In genomic region chr1:16183765-16184556, GRCh38 we compare ENCODE assay signal across 18 cellular contexts. TPM values are rescaled to one million over a fixed set of nuclear protein-coding genes. Genes with fewer than 3 reads are reported as not detected.
DNase-seq lines count a peak whose midpoint lies in the region; ATAC-seq and TF ChIP-seq lines count a peak whose summit lies in the region.
"Had no signal": no experiment of that assay in that cellular context is flagged by ENCODE, and none has a peak within 500 bp of the region (broad histone marks: within the 10 kb centered on the region; RNA-seq: fewer than 3 reads in every experiment).

No MANE protein-coding gene starts in this region.

- peak; percentile 43 for DNase-seq in M059J (ENCODE audit: low read depth)
- DNase-seq in coronary artery (ENCODE audit: low spot score), result no peak
- DNase-seq in mesendoderm, result no peak
- DNase-seq in tibial nerve (ENCODE audit: low spot score in 2 of 2), result no peak
- DNase-seq in G401 (ENCODE audit: low spot score), result no peak
- DNase-seq in NCI-H1436 treated with DMSO at 0.1 percent for 48 hours (lab: John Stamatoyannopoulos, UW), result no peak
- DNase-seq: activated CD4-positive, alpha-beta T cell treated with anti-CD3 and anti-CD28 coated beads, Interleukin-2, amount 50 U/mL, for 48 hours; activated T-cell treated with anti-CD3 and anti-CD28 coated beads, Interleukin-2, amount 50 U/mL, for 24 hours; body of pancreas; DMS79; dorsolateral prefrontal cortex; NCI-H2081; NCI-H69; testis had no signal

- H3K9ac ChIP-seq in mesendoderm (ENCODE audit: low read length), result no peak overlapping the region
- H3K9ac ChIP-seq: BLaER1 had no signal

- H3K9me3 ChIP-seq in tibial nerve, result no peaks in the 10 kb centered on the region
- H3K9me3 ChIP-seq: BLaER1, body of pancreas, lower lobe of right lung, testis had no signal

- H3K4me2 ChIP-seq in mesendoderm (ENCODE audit: low read length), result no peak overlapping the region
- H3K4me2 ChIP-seq: BLaER1 had no signal

- no peak overlapping the region for H2AK5ac ChIP-seq in mesendoderm (ENCODE audit: low read length)

- H3K79me2 ChIP-seq in mesendoderm (ENCODE audit: control insufficient read depth, insufficient read depth, low read length), result no peaks in the 10 kb centered on the region

- no peak for TF ChIP-seq EP300 in tibial nerve (IDR thresholded peaks at IDR 0.05)

- no CpG with 5 or more reads among the region's 19 CpGs for WGBS in mesendoderm (ENCODE audit: extremely low coverage, insufficient coverage, low lambda C conversion rate)
- 84% methylated on average over 19 of the region's 19 CpGs for WGBS in tibial nerve, 2 donors

- H3K27me3 ChIP-seq in mesendoderm (ENCODE audit: insufficient read depth, low read length, poor library complexity), result no peaks in the 10 kb centered on the region
- H3K27me3 ChIP-seq in tibial nerve, result no peaks in the 10 kb centered on the region
- H3K27me3 ChIP-seq: BLaER1, body of pancreas, testis had no signal

- no peak overlapping the region for H2BK5ac ChIP-seq in mesendoderm (ENCODE audit: low read length)

- in situ Hi-C loops in G401 (cut with HindIII; ENCODE audit: low sequenced_read_pairs), result no loop called here

- TF ChIP-seq CTCF in coronary artery (IDR thresholded peaks at IDR 0.05), result no peak
- no peak for TF ChIP-seq CTCF in tibial nerve (IDR thresholded peaks at IDR 0.05)

- H3K4me3 ChIP-seq in coronary artery, result no peak overlapping the region
- H3K4me3 ChIP-seq in mesendoderm (ENCODE audit: low read length), result no peak overlapping the region
- no peak overlapping the region for H3K4me3 ChIP-seq in tibial nerve
- H3K4me3 ChIP-seq: BLaER1, body of pancreas, dorsolateral prefrontal cortex, lower lobe of right lung, testis had no signal

- H4K5ac ChIP-seq in mesendoderm (ENCODE audit: low read length), result no peak overlapping the region

- no peak for TF ChIP-seq POLR2A in tibial nerve (IDR thresholded peaks at IDR 0.05)

- no peak overlapping the region for H2BK15ac ChIP-seq in mesendoderm (replicated peaks; ENCODE audit: low read depth)

- H3K18ac ChIP-seq in mesendoderm (ENCODE audit: low read length), result no peak overlapping the region

- no peak overlapping the region for H4K8ac ChIP-seq in mesendoderm (ENCODE audit: low read depth, low read length)

- peaks cover 2% of the 10 kb centered on the region for H3K4me1 ChIP-seq in mesendoderm (ENCODE audit: control insufficient read depth, low read depth, low read length)
- peaks cover 3 to 62% (median 32%) of the 10 kb centered on the region in 4 donors for H3K4me1 ChIP-seq in tibial nerve
- H3K4me1 ChIP-seq: BLaER1 had no signal

- no peak overlapping the region for H3K4ac ChIP-seq in mesendoderm (ENCODE audit: low read depth, low read length)

- H3K27ac ChIP-seq in coronary artery, result peak overlapping the region; percentile 24 to 96
- no peak overlapping the region for H3K27ac ChIP-seq in mesendoderm (ENCODE audit: low read depth, low read length)
- H3K27ac ChIP-seq in tibial nerve, result peak overlapping the region in 3 of 4 donors; percentile 14 to 97 (median 96)
- H3K27ac ChIP-seq: BLaER1, body of pancreas, dorsolateral prefrontal cortex, lower lobe of right lung had no signal

- H3K79me1 ChIP-seq in mesendoderm (ENCODE audit: low read length), result no peaks in the 10 kb centered on the region

- H3K56ac ChIP-seq in mesendoderm (ENCODE audit: low read length), result peak overlapping the region; percentile 25

- H2BK120ac ChIP-seq in mesendoderm (ENCODE audit: low read depth, low read length), result no peak overlapping the region

- no peaks in the 10 kb centered on the region for H3K36me3 ChIP-seq in mesendoderm (ENCODE audit: control insufficient read depth, insufficient read depth, low read length)
- no peaks in the 10 kb centered on the region for H3K36me3 ChIP-seq in tibial nerve
- H3K36me3 ChIP-seq: BLaER1, lower lobe of right lung had no signal

- H3K23ac ChIP-seq in mesendoderm (ENCODE audit: low read length), result no peak overlapping the region

- ATAC-seq in GM21737 (IDR thresholded peaks at IDR 0.05; ENCODE audit: unreplicated experiment), result no peak
- no peak for ATAC-seq in GM18870 (IDR thresholded peaks at IDR 0.05; ENCODE audit: unreplicated experiment)
- ATAC-seq: body of pancreas had no signal

RNA-seq across cellular contexts. Expression of gene EPHA2, which starts 28.1 kb away (rescaled TPM):
- 136 and 212 TPM in 2 replicates for total RNA-seq in M059J (2014; rRNA removed; shearing (Covaris generic))
- 78.4 TPM for polyA plus RNA-seq in mesendoderm (2013, experiment 1 of 2)
- 74.3 TPM for polyA plus RNA-seq in mesendoderm (2013, experiment 2 of 2)
- 10 to 100 TPM; 30.0 to 66.9 (median 35.9) TPM for total RNA-seq in tibial nerve
- total RNA-seq in G401 (2014; rRNA removed; shearing (Covaris generic)), result 33.5 and 45.6 TPM in 2 replicates

RNA-seq across cellular contexts. Expression of gene ARHGEF19, which starts 28.5 kb away (rescaled TPM):
- 2.8 and 3.2 TPM in 2 replicates for total RNA-seq in M059J (2014; rRNA removed; shearing (Covaris generic))
- 27.7 TPM for polyA plus RNA-seq in mesendoderm (2013, experiment 1 of 2)
- 26.7 TPM for polyA plus RNA-seq in mesendoderm (2013, experiment 2 of 2)
- total RNA-seq in tibial nerve, result 10 to 100 TPM in 2 of 4 donors, 1 to 10 TPM in 2; 7.8 to 19.3 (median 11.1) TPM
- total RNA-seq in G401 (2014; rRNA removed; shearing (Covaris generic)), result 4.7 and 7.4 TPM in 2 replicates

RNA-seq across cellular contexts. Expression of gene CPLANE2, which starts 53.0 kb away (rescaled TPM):
- total RNA-seq in M059J (2014; rRNA removed; shearing (Covaris generic)), result 1.6 and 6.5 TPM in 2 replicates
- 1.6 TPM for polyA plus RNA-seq in mesendoderm (2013, experiment 1 of 2)
- 1.4 TPM for polyA plus RNA-seq in mesendoderm (2013, experiment 2 of 2)
- 10 to 100 TPM in 2 of 4 donors, 1 to 10 TPM in 2; 3.6 to 14.4 (median 9.6) TPM for total RNA-seq in tibial nerve
- 2.8 and 3.5 TPM in 2 replicates for total RNA-seq in G401 (2014; rRNA removed; shearing (Covaris generic))
